In the genomic region with DNA sequence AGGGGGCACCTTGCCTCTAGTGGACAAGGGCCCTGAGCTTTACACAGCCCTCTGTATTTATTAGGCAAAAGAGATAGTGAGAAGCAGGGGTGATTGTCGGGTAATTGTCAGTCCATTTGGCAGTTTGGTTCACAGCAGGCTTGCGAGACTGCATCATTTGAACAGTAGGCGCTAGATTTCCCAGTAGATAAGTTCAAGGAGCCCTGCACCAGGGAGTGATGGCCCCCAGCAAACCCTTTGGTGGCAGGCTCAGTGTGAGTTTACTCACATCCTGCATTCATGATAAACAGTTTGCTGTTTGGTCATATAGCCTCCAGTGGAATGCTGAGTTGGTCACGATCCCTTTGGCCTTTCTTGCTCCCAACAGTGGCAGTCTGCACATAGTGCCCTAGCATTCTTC, we compare ENCODE assay signal across 31 cellular contexts.
"Had no signal": no experiment of that assay in that cellular context is flagged by ENCODE, and none has a peak within 500 bp of the region (broad histone marks: within the 10 kb centered on the region; RNA-seq: fewer than 3 reads in every experiment).

No MANE protein-coding gene starts in this region.

- H3K4me2 ChIP-seq: smooth muscle cell had no signal

- H3K9ac ChIP-seq: parathyroid adenoma had no signal

- ATAC-seq: gastroesophageal sphincter; left colon; naive thymus-derived CD4-positive, alpha-beta T cell; stimulated activated naive B cell treated with anti-CD40 and anti-IgM and Interleukin-4, amounts not matched to agents 10 μg/mL and 1 μg/mL and 100 μg/mL, for 72 hours had no signal

- H3K9me3 ChIP-seq: gastroesophageal sphincter, right atrium auricular region, stomach, thyroid gland, upper lobe of left lung, vagina had no signal

- H2AFZ ChIP-seq: parathyroid adenoma had no signal

- H3K4me3 ChIP-seq: gastroesophageal sphincter, right atrium auricular region, smooth muscle cell, stomach, thyroid gland, upper lobe of left lung, vagina had no signal

- H3K27ac ChIP-seq: gastroesophageal sphincter, parathyroid adenoma, right atrium auricular region, stomach, thyroid gland, upper lobe of left lung, vagina, WERI-Rb-1 had no signal

- H3K4me1 ChIP-seq: gastroesophageal sphincter, parathyroid adenoma, right atrium auricular region, stomach, thyroid gland, upper lobe of left lung, vagina had no signal

- DNase-seq: activated CD4-positive, alpha-beta memory T cell treated with anti-CD3 and anti-CD28 coated beads, Interleukin-2, amount 10 ng/mL, durations not matched to agents 7 days and 5 days; activated CD4-positive, alpha-beta T cell treated with anti-CD3 and anti-CD28 coated beads, Interleukin-2, amount 10 ng/mL, durations not matched to agents 7 days and 5 days; activated CD4-positive, CD25-positive, alpha-beta regulatory T cell treated with anti-CD3 and anti-CD28 coated beads, Interleukin-2, amount 50 U/mL, for 72 hours; activated CD8-positive, alpha-beta memory T cell treated with anti-CD3 and anti-CD28 coated beads, Interleukin-2, amount 50 U/mL, for 48 hours; activated naive CD4-positive, alpha-beta T cell treated with Interleukin-2 at 50 U/mL for 16 hours; activated T-cell treated with anti-CD3 and anti-CD28 coated beads, Interleukin-2, amount 50 U/mL, for 48 hours; anterior cingulate cortex; dermis blood vessel endothelial cell; effector CD4-positive, alpha-beta T cell; head of caudate nucleus; hippocampal formation; kidney; left colon; mammary epithelial cell; midbrain; naive thymus-derived CD4-positive, alpha-beta T cell; occipital lobe; stimulated activated CD4-positive, alpha-beta T cell treated with anti-CD3 and anti-CD28 coated beads, Interleukin-1b, Interleukin-23, amount 100 ng/mL, for 48 hours; stimulated activated CD4-positive, alpha-beta T cell treated with anti-CD3 and anti-CD28 coated beads, Interleukin-4, amount 100 ng/mL, for 4 hours; stimulated activated CD8-positive, alpha-beta memory T cell treated with anti-CD3 and anti-CD28 coated beads, Interleukin-4, amount 100 ng/mL, for 48 hours; stimulated activated naive B cell treated with anti-CD40 and anti-IgM and Interleukin-4, amounts not matched to agents 10 μg/mL and 1 μg/mL and 100 μg/mL, for 72 hours; stomach; T-helper 9 cell; thyroid gland; upper lobe of left lung; WERI-Rb-1 had no signal

- H3K27me3 ChIP-seq: gastroesophageal sphincter, right atrium auricular region, stomach, thyroid gland, upper lobe of left lung, vagina had no signal
